Comparison of ENCODE assay signal across 18 cellular contexts in the genomic region with DNA sequence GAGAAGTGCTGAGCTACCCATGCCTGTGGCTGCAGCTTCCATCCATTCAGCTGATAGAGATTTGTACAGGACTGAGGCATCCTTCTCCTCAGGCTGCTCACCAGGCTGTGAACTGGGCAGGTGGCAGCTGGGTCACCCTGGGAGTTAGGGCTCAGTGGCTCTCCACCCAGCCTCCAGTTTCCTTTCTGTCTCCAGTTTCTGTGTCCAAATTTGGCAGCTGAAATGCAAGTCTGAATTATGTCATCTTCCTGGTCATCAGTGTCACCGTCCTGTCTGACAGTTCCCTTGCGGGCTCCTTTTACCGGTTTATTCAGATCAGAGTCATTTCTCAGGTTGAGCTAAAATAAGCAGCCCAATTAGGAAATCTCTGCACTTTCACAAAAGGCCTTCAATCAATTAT.
DNase-seq lines count a peak whose midpoint lies in the region; ATAC-seq and TF ChIP-seq lines count a peak whose summit lies in the region.
"Had no signal": no experiment of that assay in that cellular context is flagged by ENCODE, and none has a peak within 500 bp of the region (broad histone marks: within the 10 kb centered on the region; RNA-seq: fewer than 3 reads in every experiment).

No MANE protein-coding gene starts in this region.

- TF ChIP-seq CTCF in ascending aorta (IDR thresholded peaks at IDR 0.05) (no peak), spleen (IDR thresholded peaks at IDR 0.05 in 8 of 11, conservative IDR thresholded peaks at IDR 0.05 in 3 of 11) (no peak)

- H3K4me3 Mint-ChIP-seq in activated T-cell treated with anti-CD3 and anti-CD28 coated beads, Interleukin-2, amount 50 U/mL, for 4 hours, result no peak overlapping the region
- H3K4me3 Mint-ChIP-seq: activated CD4-positive, alpha-beta memory T cell treated with anti-CD3 and anti-CD28 coated beads, Interleukin-2, amount 10 ng/mL, durations not matched to agents 7 days and 5 days; CD4-positive, CD25-positive, alpha-beta regulatory T cell; T-helper 17 cell had no signal

- H3K36me3 ChIP-seq in ascending aorta (peaks cover 0 to under 1% of the 10 kb centered on the region in 2 donors), spleen (no peaks in the 10 kb centered on the region)
- H3K36me3 ChIP-seq: pancreas had no signal

- H3K27ac ChIP-seq in ascending aorta, result peak overlapping the region; percentile 72 to 78
- no peak overlapping the region for H3K27ac ChIP-seq in spleen
- H3K27ac ChIP-seq: pancreas had no signal

- ATAC-seq in GM18858 (IDR thresholded peaks at IDR 0.05; ENCODE audit: unreplicated experiment) (peak; percentile 60), GM21381 (IDR thresholded peaks at IDR 0.05; ENCODE audit: unreplicated experiment) (peak; percentile 88), HG02981 (IDR thresholded peaks at IDR 0.05; ENCODE audit: unreplicated experiment) (peak; percentile 75)
- no peak for ATAC-seq in activated T-cell treated with anti-CD3 and anti-CD28 coated beads, Interleukin-2, amount 50 U/mL, for 4 hours
- ATAC-seq: PC-3, T-helper 17 cell had no signal

- 46 to 90% (median 67%) methylated on average over 3 of the region's 3 CpGs for WGBS in spleen, 5 donors

- no peak for TF ChIP-seq POLR2A in spleen (IDR thresholded peaks at IDR 0.05)

- H3K27me3 Mint-ChIP-seq in activated T-cell treated with anti-CD3 and anti-CD28 coated beads, Interleukin-2, amount 50 U/mL, for 4 hours (ENCODE audit: low read depth), result peaks cover 4% of the 10 kb centered on the region
- H3K27me3 Mint-ChIP-seq: activated CD4-positive, alpha-beta memory T cell treated with anti-CD3 and anti-CD28 coated beads, Interleukin-2, amount 10 ng/mL, durations not matched to agents 7 days and 5 days had no signal

- no peaks in the 10 kb centered on the region for H3K27me3 ChIP-seq in ascending aorta
- H3K27me3 ChIP-seq in spleen (replicated peaks in 1 of 7), result no peaks in the 10 kb centered on the region
- H3K27me3 ChIP-seq: pancreas had no signal

- no peaks in the 10 kb centered on the region for H3K4me1 Mint-ChIP-seq in activated T-cell treated with anti-CD3 and anti-CD28 coated beads, Interleukin-2, amount 50 U/mL, for 4 hours (ENCODE audit: low read depth)
- H3K4me1 Mint-ChIP-seq: activated CD4-positive, alpha-beta memory T cell treated with anti-CD3 and anti-CD28 coated beads, Interleukin-2, amount 10 ng/mL, durations not matched to agents 7 days and 5 days; CD4-positive, CD25-positive, alpha-beta regulatory T cell; T-helper 17 cell had no signal

- intact Hi-C loops in ascending aorta (cut with DNase I) (loop anchor here (1.0 to 10.0 kb wide), 2 partner anchors 29 to 89 kb away; partner anchors contain the start of gene EDN1), spleen (cut with DNase I; ENCODE audit: low total_unique reads) (no loop called here)

- no peaks in the 10 kb centered on the region for H3K9me3 Mint-ChIP-seq in activated T-cell treated with anti-CD3 and anti-CD28 coated beads, Interleukin-2, amount 50 U/mL, for 4 hours
- H3K9me3 Mint-ChIP-seq: activated CD4-positive, alpha-beta memory T cell treated with anti-CD3 and anti-CD28 coated beads, Interleukin-2, amount 10 ng/mL, durations not matched to agents 7 days and 5 days had no signal

- no peaks in the 10 kb centered on the region for H3K36me3 Mint-ChIP-seq in activated T-cell treated with anti-CD3 and anti-CD28 coated beads, Interleukin-2, amount 50 U/mL, for 4 hours (ENCODE audit: insufficient read depth)
- H3K36me3 Mint-ChIP-seq: CD4-positive, CD25-positive, alpha-beta regulatory T cell had no signal

- H3K4me3 ChIP-seq in ascending aorta, result no peak overlapping the region
- H3K4me3 ChIP-seq in spleen, result no peak overlapping the region
- H3K4me3 ChIP-seq: pancreas had no signal

- peaks cover 0 to 2% of the 10 kb centered on the region in 2 donors for H3K9me3 ChIP-seq in ascending aorta
- peaks cover 0 to 8% (median 0%) of the 10 kb centered on the region in 8 donors for H3K9me3 ChIP-seq in spleen
- H3K9me3 ChIP-seq: pancreas had no signal

- DNase-seq in ascending aorta (ENCODE audit: low spot score in 2 of 2), result no peak
- no peak for DNase-seq in LoVo (ENCODE audit: low spot score)
- DNase-seq in spleen, result no peak
- no peak for DNase-seq in HUDEP-2 (lab: John Stamatoyannopoulos, UW; ENCODE audit: unreplicated experiment in 76 of 76)
- no peak for DNase-seq in activated T-cell treated with anti-CD3 and anti-CD28 coated beads, Interleukin-2, amount 50 U/mL, for 4 hours
- DNase-seq: activated CD4-positive, alpha-beta memory T cell treated with anti-CD3 and anti-CD28 coated beads, Interleukin-2, amount 10 ng/mL, durations not matched to agents 7 days and 5 days; activated naive CD4-positive, alpha-beta T cell treated with anti-CD3 and anti-CD28 coated beads, Interleukin-2, amount 50 U/mL, for 16 hours; CD4-positive, CD25-positive, alpha-beta regulatory T cell; GDM1; Karpas-422; mesendoderm; pancreas; PC-3; stimulated activated naive CD4-positive, alpha-beta T cell; T-helper 17 cell had no signal

- H3K4me1 ChIP-seq in ascending aorta, result peaks cover 4 to 13% of the 10 kb centered on the region in 2 donors
- no peaks in the 10 kb centered on the region for H3K4me1 ChIP-seq in spleen
- H3K4me1 ChIP-seq: pancreas had no signal

Comparison
In these comparisons a context has a peak if more than half of its experiments do, and no peak if none do; other contexts are left out.
1. ATAC-seq: peak in GM18858 (single experiment), GM21381 (single experiment) and HG02981 (single experiment); none in activated T-cell treated with anti-CD3 and anti-CD28 coated beads, Interleukin-2, amount 50 U/mL, for 4 hours (0 of 2).
2. H3K27ac ChIP-seq: peak in ascending aorta (2 of 2); none in spleen (0 of 8).